ENCODE assay signal across 12 cellular contexts in the genomic region with DNA sequence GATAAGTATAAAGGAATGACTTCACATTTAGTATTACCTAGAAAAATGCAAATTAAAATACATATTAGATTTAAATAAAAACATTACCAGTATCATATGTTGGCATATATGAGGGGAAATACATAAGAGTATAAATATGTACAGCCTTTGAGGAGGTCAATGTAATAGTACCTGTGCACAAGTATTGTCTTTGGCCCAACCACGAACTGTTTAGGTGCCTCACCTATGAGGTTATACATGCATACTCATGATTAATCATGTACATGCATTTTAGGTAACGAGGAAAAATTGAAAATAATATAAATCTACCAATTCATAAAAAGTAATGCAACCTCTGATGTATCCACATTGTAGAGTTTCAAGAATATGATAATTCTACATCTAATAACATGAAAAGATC.
DNase-seq lines count a peak whose midpoint lies in the region; ATAC-seq, FAIRE-seq and TF ChIP-seq lines count a peak whose summit lies in the region.
"Had no signal": no experiment of that assay in that cellular context is flagged by ENCODE, and none has a peak within 500 bp of the region (broad histone marks: within the 10 kb centered on the region; RNA-seq: fewer than 3 reads in every experiment).

No MANE protein-coding gene starts in this region.

- no TSS peak for BruUV-seq in mammary epithelial cell (replicated peaks; lab: Mats Ljungman, UMichigan)
- no TSS peak for BruUV-seq in MCF 10A (replicated peaks; lab: Mats Ljungman, UMichigan)

- DNase-seq in mammary epithelial cell (peak; percentile 31), MCF 10A (ENCODE audit: unreplicated experiment) (no peak), astrocyte (ENCODE audit: low read depth) (no peak), epithelial cell of prostate (ENCODE audit: low read depth, low spot score) (no peak)
- no peak for DNase-seq in activated CD4-positive, alpha-beta T cell treated with anti-CD3 and anti-CD28 coated beads, Interleukin-2, amount 50 U/mL, for 4 hours
- DNase-seq in activated naive CD8-positive, alpha-beta T cell treated with anti-CD3 and anti-CD28 coated beads, Interleukin-2, amount 50 U/mL, for 24 hours: no peak
- DNase-seq: Calu3; CD4-positive, CD25-positive, alpha-beta regulatory T cell; DMS 273 treated with DMSO at 0.1 percent for 48 hours had no signal

- CTCF ChIA-PET in mammary epithelial cell (lab: Charles Lee; ENCODE audit: low non-redundant PET): no interaction called here
- CTCF ChIA-PET in MCF 10A (lab: Yijun Ruan, JAX): interaction anchor here (0.6 to 1.2 kb wide), 2 partner anchors 141 to 311 kb away, joined by 5 to 6 read pairs; no protein-coding TSS in a partner anchor

- H3K9ac ChIP-seq in mammary epithelial cell (ENCODE audit: insufficient read depth, low read length) (no peak overlapping the region), astrocyte (ENCODE audit: low read length) (no peak overlapping the region)
- H3K9ac ChIP-seq: BLaER1 treated with 17β-estradiol and CSF1 and Interleukin-3, amounts not matched to agents 10 nM and 100 nM had no signal

- H3K9me3 ChIP-seq in mammary epithelial cell (replicated peaks; ENCODE audit: insufficient read depth, low read length) (no peaks in the 10 kb centered on the region), astrocyte (ENCODE audit: insufficient read depth, low read depth, low read length) (no peaks in the 10 kb centered on the region)
- H3K9me3 ChIP-seq: BLaER1 treated with 17β-estradiol and CSF1 and Interleukin-3, amounts not matched to agents 10 nM and 100 nM had no signal

- no peaks in the 10 kb centered on the region for H3K27me3 Mint-ChIP-seq in MCF 10A (ENCODE audit: insufficient read depth, unreplicated experiment)
- no peaks in the 10 kb centered on the region for H3K27me3 Mint-ChIP-seq in astrocyte (ENCODE audit: low read depth, unreplicated experiment)
- no peaks in the 10 kb centered on the region for H3K27me3 Mint-ChIP-seq in activated naive CD8-positive, alpha-beta T cell treated with anti-CD3 and anti-CD28 coated beads, Interleukin-2, amount 50 U/mL, for 24 hours
- H3K27me3 Mint-ChIP-seq: CD4-positive, CD25-positive, alpha-beta regulatory T cell had no signal

- H3K27me3 ChIP-seq in mammary epithelial cell (ENCODE audit: insufficient read depth, low read length) (no peaks in the 10 kb centered on the region), astrocyte (ENCODE audit: insufficient read depth, low read length) (no peaks in the 10 kb centered on the region)
- H3K27me3 ChIP-seq: BLaER1 treated with 17β-estradiol and CSF1 and Interleukin-3, amounts not matched to agents 10 nM and 100 nM had no signal

- H3K9me3 Mint-ChIP-seq in MCF 10A (ENCODE audit: unreplicated experiment) (peaks cover 10% of the 10 kb centered on the region), astrocyte (ENCODE audit: unreplicated experiment) (peaks cover 2% of the 10 kb centered on the region)
- H3K9me3 Mint-ChIP-seq in activated naive CD8-positive, alpha-beta T cell treated with anti-CD3 and anti-CD28 coated beads, Interleukin-2, amount 50 U/mL, for 24 hours: peaks cover 3% of the 10 kb centered on the region

- no peaks in the 10 kb centered on the region for H4K20me1 ChIP-seq in mammary epithelial cell (ENCODE audit: insufficient read depth, low read length)
- no peaks in the 10 kb centered on the region for H4K20me1 ChIP-seq in astrocyte (ENCODE audit: insufficient read depth, low read length)
- H4K20me1 ChIP-seq: BLaER1 treated with 17β-estradiol and CSF1 and Interleukin-3, amounts not matched to agents 10 nM and 100 nM had no signal

- H3K4me3 Mint-ChIP-seq in MCF 10A (ENCODE audit: unreplicated experiment) (no peak overlapping the region), astrocyte (ENCODE audit: unreplicated experiment) (no peak overlapping the region)
- H3K4me3 Mint-ChIP-seq in activated naive CD8-positive, alpha-beta T cell treated with anti-CD3 and anti-CD28 coated beads, Interleukin-2, amount 50 U/mL, for 24 hours: no peak overlapping the region
- H3K4me3 Mint-ChIP-seq: CD4-positive, CD25-positive, alpha-beta regulatory T cell had no signal

- H3K36me3 ChIP-seq in mammary epithelial cell (ENCODE audit: insufficient read depth, low read length) (no peaks in the 10 kb centered on the region), astrocyte (ENCODE audit: insufficient read depth, low read length) (no peaks in the 10 kb centered on the region)
- H3K36me3 ChIP-seq: BLaER1 treated with 17β-estradiol and CSF1 and Interleukin-3, amounts not matched to agents 10 nM and 100 nM had no signal

- POLR2A ChIA-PET in MCF 10A (lab: Yijun Ruan, JAX): no interaction called here

- dilution Hi-C loops in mammary epithelial cell (cut with HindIII; ENCODE audit: low sequenced_read_pairs): no loop called here

- no peak overlapping the region for H3K4me3 ChIP-seq in mammary epithelial cell (replicated peaks in 1 of 3; ENCODE audit: insufficient read depth in 1 of 3, low read depth in 2 of 3, low read length in 3 of 3)
- H3K4me3 ChIP-seq in astrocyte (ENCODE audit: insufficient read depth, low read depth, low read length): no peak overlapping the region
- H3K4me3 ChIP-seq: BLaER1 treated with 17β-estradiol and CSF1 and Interleukin-3, amounts not matched to agents 10 nM and 100 nM had no signal

- in situ Hi-C loops in mammary epithelial cell (cut with MboI; ENCODE audit: low sequenced_read_pairs in 2 of 2): no loop called here

- H2AFZ ChIP-seq in mammary epithelial cell (ENCODE audit: low read depth, low read length): no peak overlapping the region
- no peak overlapping the region for H2AFZ ChIP-seq in astrocyte (ENCODE audit: low read depth, low read length)

- H3K36me3 Mint-ChIP-seq in MCF 10A (ENCODE audit: insufficient read depth, unreplicated experiment): no peaks in the 10 kb centered on the region
- no peaks in the 10 kb centered on the region for H3K36me3 Mint-ChIP-seq in astrocyte (ENCODE audit: low read depth, unreplicated experiment)
- no peaks in the 10 kb centered on the region for H3K36me3 Mint-ChIP-seq in activated naive CD8-positive, alpha-beta T cell treated with anti-CD3 and anti-CD28 coated beads, Interleukin-2, amount 50 U/mL, for 24 hours (ENCODE audit: low read depth)
- H3K36me3 Mint-ChIP-seq: CD4-positive, CD25-positive, alpha-beta regulatory T cell had no signal

- peaks cover 11% of the 10 kb centered on the region for H3K4me1 Mint-ChIP-seq in MCF 10A (ENCODE audit: insufficient read depth, unreplicated experiment)
- peaks cover 17% of the 10 kb centered on the region for H3K4me1 Mint-ChIP-seq in astrocyte (ENCODE audit: low read depth, unreplicated experiment)
- no peaks in the 10 kb centered on the region for H3K4me1 Mint-ChIP-seq in activated naive CD8-positive, alpha-beta T cell treated with anti-CD3 and anti-CD28 coated beads, Interleukin-2, amount 50 U/mL, for 24 hours
- H3K4me1 Mint-ChIP-seq: CD4-positive, CD25-positive, alpha-beta regulatory T cell had no signal

- intact Hi-C loops in mammary epithelial cell (cut with micrococcal nuclease): loop anchor here (1.0 to 10.0 kb wide), 2 partner anchors 141 to 483 kb away; no protein-coding TSS in a partner anchor
- intact Hi-C loops in MCF 10A (cut with micrococcal nuclease): loop anchor here (5.0 kb wide), 1 partner anchor 139 kb away; no protein-coding TSS in a partner anchor

- H3K4me2 ChIP-seq in mammary epithelial cell (ENCODE audit: insufficient read depth, low read depth, low read length): peak overlapping the region; percentile 9
- no peak overlapping the region for H3K4me2 ChIP-seq in astrocyte (ENCODE audit: low read length)
- H3K4me2 ChIP-seq: BLaER1 treated with 17β-estradiol and CSF1 and Interleukin-3, amounts not matched to agents 10 nM and 100 nM had no signal

- ATAC-seq in activated naive CD8-positive, alpha-beta T cell treated with anti-CD3 and anti-CD28 coated beads, Interleukin-2, amount 50 U/mL, for 24 hours: no peak
- ATAC-seq in HG02642 (IDR thresholded peaks at IDR 0.05; ENCODE audit: poor library complexity, unreplicated experiment): no peak

- no peak overlapping the region for H3K27ac Mint-ChIP-seq in MCF 10A (ENCODE audit: low read depth, unreplicated experiment)
- peak overlapping the region; percentile 50 for H3K27ac Mint-ChIP-seq in astrocyte (ENCODE audit: unreplicated experiment)
- no peak overlapping the region for H3K27ac Mint-ChIP-seq in activated naive CD8-positive, alpha-beta T cell treated with anti-CD3 and anti-CD28 coated beads, Interleukin-2, amount 50 U/mL, for 24 hours
- H3K27ac Mint-ChIP-seq: CD4-positive, CD25-positive, alpha-beta regulatory T cell had no signal

- H3K4me1 ChIP-seq in mammary epithelial cell (ENCODE audit: insufficient read depth, low read length) (peaks cover 26% of the 10 kb centered on the region), astrocyte (ENCODE audit: insufficient read depth, low read length) (peaks cover 10% of the 10 kb centered on the region)

- 11% methylated on average over 2 of the region's 2 CpGs for WGBS in mammary epithelial cell (ENCODE audit: low coverage, missing lambda C conversion rate)

- H3K27ac ChIP-seq in mammary epithelial cell (ENCODE audit: insufficient read depth, low read depth, low read length) (peak overlapping the region; percentile 75), astrocyte (ENCODE audit: low read depth, low read length) (no peak overlapping the region), epithelial cell of prostate (peak overlapping the region; percentile 47)
- H3K27ac ChIP-seq: 22Rv1; BLaER1 treated with 17β-estradiol and CSF1 and Interleukin-3, amounts not matched to agents 10 nM and 100 nM had no signal

- TF ChIP-seq CTCF in mammary epithelial cell (conservative IDR thresholded peaks at IDR 0.05 in 1 of 2, IDR thresholded peaks at IDR 0.05 in 1 of 2; ENCODE audit: extremely low read depth in 1 of 2, insufficient read depth in 1 of 2, low read depth in 1 of 2, low read length in 2 of 2) (no peak), MCF 10A (IDR thresholded peaks at IDR 0.05; ENCODE audit: unreplicated experiment) (no peak), astrocyte (IDR thresholded peaks at IDR 0.05; ENCODE audit: insufficient read depth, low read depth, low read length) (no peak)

- H3K79me2 ChIP-seq in mammary epithelial cell (ENCODE audit: insufficient read depth, low read length): no peaks in the 10 kb centered on the region
- H3K79me2 ChIP-seq in astrocyte (ENCODE audit: insufficient read depth, low read length): no peaks in the 10 kb centered on the region

- no peak for FAIRE-seq in astrocyte (lab: Jason Lieb, UNC)
